Comparison of ENCODE assay signal across 1 cellular context in genomic region chr19:43901395-43902390, GRCh38.
TF ChIP-seq lines count a peak whose summit lies in the region.

No MANE protein-coding gene starts in this region.

TF ChIP-seq in H1, 55 proteins besides CTCF, POLR2A, EP300 and RAD21:
- TF ChIP-seq KDM1A (IDR thresholded peaks at IDR 0.05; ENCODE audit: borderline replicate concordance, low read length) = no peak
- no peak for TF ChIP-seq NRF1 (IDR thresholded peaks at IDR 0.05; ENCODE audit: low read depth, low read length)
- TF ChIP-seq SP2 (IDR thresholded peaks at IDR 0.05; ENCODE audit: low read length) = no peak
- TF ChIP-seq KDM4A (IDR thresholded peaks at IDR 0.05; ENCODE audit: low read depth, low read length, severe bottlenecking) = peak; percentile 99
- TF ChIP-seq TBP (IDR thresholded peaks at IDR 0.05; ENCODE audit: low read depth, low read length) = no peak
- TF ChIP-seq SIX5 (IDR thresholded peaks at IDR 0.05; ENCODE audit: low read depth, low read length) = peak; percentile 58; the same call in 1 of the 2 replicates
- TF ChIP-seq CHD1 (IDR thresholded peaks at IDR 0.05; ENCODE audit: low read depth, low read length) = no peak
- TF ChIP-seq TAF1 (IDR thresholded peaks at IDR 0.05; ENCODE audit: low read depth, low read length) = peak; percentile 15; the same call in 1 of the 2 replicates
- TF ChIP-seq HDAC2 (IDR thresholded peaks at IDR 0.05; ENCODE audit: borderline replicate concordance in 1 of 2, low read depth in 2 of 2, low read length in 2 of 2) = no peak
- TF ChIP-seq ZNF274 (IDR thresholded peaks at IDR 0.05; ENCODE audit: borderline replicate concordance, extremely low read depth, low read length) = no peak
- TF ChIP-seq CHD2 (IDR thresholded peaks at IDR 0.05; ENCODE audit: low read length) = no peak
- peak; percentile 90 for TF ChIP-seq YY1 (IDR thresholded peaks at IDR 0.05; ENCODE audit: low read depth, low read length)
- peak; percentile 82 for TF ChIP-seq E2F6 (IDR thresholded peaks at IDR 0.05)
- no peak for TF ChIP-seq GTF2F1 (IDR thresholded peaks at IDR 0.05; ENCODE audit: borderline replicate concordance, low read depth, low read length)
- TF ChIP-seq MAFK (IDR thresholded peaks at IDR 0.05; ENCODE audit: low read depth, low read length) = no peak
- no peak for TF ChIP-seq ASH2L (IDR thresholded peaks at IDR 0.05; ENCODE audit: low read length)
- TF ChIP-seq RNF2 (IDR thresholded peaks at IDR 0.05; ENCODE audit: borderline replicate concordance, low read depth, low read length, missing control alignments, poor library complexity, severe bottlenecking) = no peak
- TF ChIP-seq SAP30 (IDR thresholded peaks at IDR 0.05; ENCODE audit: insufficient read depth, insufficient replicate concordance, low read length) = no peak
- no peak for TF ChIP-seq GABPA (IDR thresholded peaks at IDR 0.05; ENCODE audit: borderline replicate concordance, insufficient read depth, low read length)
- TF ChIP-seq MAX (IDR thresholded peaks at IDR 0.05) = peak; percentile 58
- no peak for TF ChIP-seq SIRT6 (IDR thresholded peaks at IDR 0.05; ENCODE audit: low read length)
